In the genomic region with DNA sequence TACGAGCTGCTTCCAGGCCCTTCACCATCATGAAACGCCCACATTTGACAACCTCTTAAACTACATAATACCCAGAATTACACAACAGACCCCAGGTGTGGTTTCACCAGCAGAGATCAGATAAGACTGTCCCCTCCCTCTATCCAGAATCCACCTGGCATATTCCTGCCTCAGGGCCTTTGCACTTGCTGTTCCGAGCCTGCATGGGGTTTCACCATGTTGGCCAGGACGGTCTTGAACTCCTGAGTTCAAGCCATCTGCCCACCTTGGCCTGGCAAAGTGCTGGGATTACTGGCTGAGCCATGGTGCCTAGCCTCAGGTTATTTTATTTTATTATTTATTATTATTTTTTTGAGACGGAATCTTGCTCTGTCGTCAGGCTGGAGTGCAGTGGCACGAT, we compare ENCODE assay signal across 23 cellular contexts.
"Had no signal": no experiment of that assay in that cellular context is flagged by ENCODE, and none has a peak within 500 bp of the region (broad histone marks: within the 10 kb centered on the region; RNA-seq: fewer than 3 reads in every experiment).

No MANE protein-coding gene starts in this region.

- H3K36me3 ChIP-seq: colonic mucosa, esophagus squamous epithelium, gastrocnemius medialis, heart right ventricle, left lung, lower lobe of right lung had no signal

- H3K27me3 ChIP-seq: colonic mucosa, esophagus squamous epithelium, gastrocnemius medialis had no signal

- H3K9me3 ChIP-seq: colonic mucosa, esophagus squamous epithelium, gastrocnemius medialis, left lung, lower lobe of right lung, mucosa of descending colon had no signal

- H3K27ac ChIP-seq: colonic mucosa, epithelial cell of prostate, gastrocnemius medialis had no signal

- H3K4me3 ChIP-seq: colonic mucosa, esophagus squamous epithelium, gastrocnemius medialis, heart right ventricle, left lung, lower lobe of right lung, mucosa of descending colon had no signal

- H3K4me1 ChIP-seq: colonic mucosa, gastrocnemius medialis had no signal

- DNase-seq: colonic mucosa; cortex of kidney; effector CD8-positive, alpha-beta T cell; effector memory CD8-positive, alpha-beta T cell; endodermal cell; erythroblast; esophagus squamous epithelium; foreskin fibroblast; foreskin melanocyte; gastrocnemius medialis; glutamatergic neuron; head of caudate nucleus; heart right ventricle; hippocampal formation; left cardiac atrium; left lung; left ventricle myocardium superior; lower lobe of right lung; mesenchymal stem cell; mucosa of descending colon; naive B cell had no signal

- ATAC-seq: effector memory CD8-positive, alpha-beta T cell; esophagus mucosa; gastrocnemius medialis; heart right ventricle; left cardiac atrium; left lung; left ventricle myocardium superior; lower lobe of right lung; mucosa of descending colon had no signal
